8 cellular contexts compared by ENCODE assay signal in the genomic region with DNA sequence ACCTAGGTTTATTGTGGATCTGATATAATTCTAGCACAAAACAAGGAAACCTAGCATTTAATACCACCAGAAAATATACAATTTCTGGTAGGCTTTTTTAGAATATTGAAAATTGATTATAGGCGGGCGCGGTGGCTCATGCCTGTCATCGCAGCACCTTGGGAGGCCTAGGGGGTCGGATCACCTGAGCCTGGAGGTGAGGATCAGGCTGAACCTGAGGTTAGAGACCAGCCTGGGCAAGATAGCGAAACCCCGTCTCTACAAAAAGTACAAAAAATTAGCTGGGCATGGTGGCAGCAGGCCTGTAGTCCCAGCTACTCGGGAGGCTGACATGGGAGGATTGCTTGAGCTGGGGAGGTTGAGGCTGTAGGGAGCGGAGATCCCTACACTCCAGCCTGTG. TPM values are rescaled to one million over a fixed set of nuclear protein-coding genes. Genes with fewer than 3 reads are reported as not detected.
DNase-seq lines count a peak whose midpoint lies in the region; ATAC-seq and TF ChIP-seq lines count a peak whose summit lies in the region.

No MANE protein-coding gene starts in this region.

- H3K79me2 ChIP-seq in KMS-11 (ENCODE audit: insufficient read depth, low read depth): peaks cover 42% of the 10 kb centered on the region

- intact Hi-C loops in colonic mucosa (cut with DNase I): no loop called here
- intact Hi-C loops in naive thymus-derived CD4-positive, alpha-beta T cell (cut with micrococcal nuclease): loop anchor here (5.0 kb wide), 4 partner anchors 41 to 1186 kb away; a partner anchor contains a TSS

- peaks cover 0 to 4% (median 0%) of the 10 kb centered on the region in 11 donors for H3K9me3 Mint-ChIP-seq in naive thymus-derived CD4-positive, alpha-beta T cell

- peaks cover 0 to 3% (median 0%) of the 10 kb centered on the region in 5 donors for H3K27me3 Mint-ChIP-seq in naive thymus-derived CD4-positive, alpha-beta T cell

- POLR2A ChIA-PET in naive thymus-derived CD4-positive, alpha-beta T cell (lab: Charles Lee): interaction anchor here (0.8 to 1.2 kb wide), 2 partner anchors 45 to 1240 kb away, joined by 3 to 5 read pairs; no protein-coding TSS in a partner anchor

- no peak for ATAC-seq in naive thymus-derived CD4-positive, alpha-beta T cell
- ATAC-seq in GM18858 (IDR thresholded peaks at IDR 0.05; ENCODE audit: unreplicated experiment): no peak

- CTCF ChIA-PET in naive thymus-derived CD4-positive, alpha-beta T cell (lab: Charles Lee): no interaction called here

- no peaks in the 10 kb centered on the region for H3K36me3 ChIP-seq in KMS-11 (ENCODE audit: insufficient read depth)
- H3K36me3 ChIP-seq in colonic mucosa: no peaks in the 10 kb centered on the region
- H3K36me3 ChIP-seq in naive thymus-derived CD4-positive, alpha-beta T cell (ENCODE audit: control insufficient read depth in 2 of 3, insufficient read depth in 3 of 3, low read length in 3 of 3): no peaks in the 10 kb centered on the region

- H3K27me3 ChIP-seq in KMS-11 (ENCODE audit: insufficient read depth, low read depth) (no peaks in the 10 kb centered on the region), colonic mucosa (no peaks in the 10 kb centered on the region)
- H3K27me3 ChIP-seq in naive thymus-derived CD4-positive, alpha-beta T cell (ENCODE audit: control insufficient read depth in 2 of 2, insufficient read depth in 2 of 2, low read length in 2 of 2): no peaks in the 10 kb centered on the region

- H3K4me3 ChIP-seq in AG09309 (ENCODE audit: control insufficient read depth, low read depth, low read length) (peak overlapping the region; percentile 87), KMS-11 (IDR thresholded peaks at IDR 0.05; ENCODE audit: insufficient read depth, low read depth, low read length) (peak overlapping the region; percentile 17), colonic mucosa (peak overlapping the region; percentile 71)
- peak overlapping the region; percentile 90 for H3K4me3 ChIP-seq in naive thymus-derived CD4-positive, alpha-beta T cell (ENCODE audit: low read length)

- DNase-seq in AG09309 (ENCODE audit: low read depth) (no peak), colonic mucosa (peak; percentile 24), NCI-H1105 (lab: John Stamatoyannopoulos, UW) (no peak), cerebellar nuclear complex (lab: John Stamatoyannopoulos, UW) (no peak), GM19238 (ENCODE audit: insufficient read length, low spot score) (no peak)
- DNase-seq in naive thymus-derived CD4-positive, alpha-beta T cell: peak in 2 of 9 donors; percentile 1 to 16

- peaks cover 0 to 14% (median 6%) of the 10 kb centered on the region in 5 donors for H3K36me3 Mint-ChIP-seq in naive thymus-derived CD4-positive, alpha-beta T cell

- H2AFZ ChIP-seq in KMS-11 (ENCODE audit: low read depth): peak overlapping the region; percentile 80

- peaks cover 16 to 48% (median 40%) of the 10 kb centered on the region in 7 donors for H3K4me1 Mint-ChIP-seq in naive thymus-derived CD4-positive, alpha-beta T cell

- H3K27ac Mint-ChIP-seq in naive thymus-derived CD4-positive, alpha-beta T cell: peak overlapping the region; percentile 92 to 100 (median 97)

- peak overlapping the region; percentile 81 to 100 (median 97) for H3K4me3 Mint-ChIP-seq in naive thymus-derived CD4-positive, alpha-beta T cell

- H3K4me1 ChIP-seq in KMS-11 (ENCODE audit: low read depth, poor library complexity, severe bottlenecking): peaks cover 19% of the 10 kb centered on the region
- peaks cover 23% of the 10 kb centered on the region for H3K4me1 ChIP-seq in colonic mucosa
- peaks cover 10 to 24% of the 10 kb centered on the region in 2 donors for H3K4me1 ChIP-seq in naive thymus-derived CD4-positive, alpha-beta T cell (ENCODE audit: control insufficient read depth in 2 of 2, insufficient read depth in 2 of 2, low read length in 2 of 2)

- H4K20me1 ChIP-seq in KMS-11 (ENCODE audit: insufficient read depth): no peaks in the 10 kb centered on the region

- no peaks in the 10 kb centered on the region for H3K9me3 ChIP-seq in colonic mucosa
- H3K9me3 ChIP-seq in naive thymus-derived CD4-positive, alpha-beta T cell (ENCODE audit: control insufficient read depth in 2 of 3, low read length in 3 of 3): no peaks in the 10 kb centered on the region

- H3K9ac ChIP-seq in KMS-11 (peak overlapping the region; percentile 85; the same call in 1 of the 2 replicates), colonic mucosa (ENCODE audit: low read depth in 2 of 2, low read length in 2 of 2) (peak overlapping the region; percentile 52 to 97)

- H3K27ac ChIP-seq in KMS-11 (peak overlapping the region; percentile 84), colonic mucosa (peak overlapping the region; percentile 96)
- H3K27ac ChIP-seq in naive thymus-derived CD4-positive, alpha-beta T cell (ENCODE audit: low read depth, low read length): peak overlapping the region; percentile 81

- H3K4me2 ChIP-seq in KMS-11: peak overlapping the region; percentile 75

- no peak for TF ChIP-seq CTCF in AG09309 (IDR thresholded peaks at IDR 0.05; ENCODE audit: control insufficient read depth, insufficient read depth, low read depth, low read length, missing control alignments)
- no peak for TF ChIP-seq CTCF in KMS-11 (conservative IDR thresholded peaks at IDR 0.05; ENCODE audit: low read depth, low read length)
- no peak for TF ChIP-seq CTCF in colonic mucosa (IDR thresholded peaks at IDR 0.05)

RNA-seq across cellular contexts. Expression of a gene that starts 0.9 kb away (rescaled TPM):
- 10 to 100 TPM; 52.2 to 70.7 TPM for total RNA-seq in colonic mucosa
- 10 to 100 TPM; 39.1 to 57.0 (median 43.9) TPM for total RNA-seq in naive thymus-derived CD4-positive, alpha-beta T cell
- polyA plus RNA-seq in naive thymus-derived CD4-positive, alpha-beta T cell: 10 to 100 TPM; 39.9 to 44.9 TPM

Comparison
In these comparisons a context has a peak if more than half of its experiments do, and no peak if none do; other contexts are left out.
1. H3K4me3 ChIP-seq: peak in every context shown above with its lines; median percentile 90 in naive thymus-derived CD4-positive, alpha-beta T cell; 87 in AG09309; 71 in colonic mucosa; 17 in KMS-11.